23 cellular contexts compared by ENCODE assay signal in the genomic region with DNA sequence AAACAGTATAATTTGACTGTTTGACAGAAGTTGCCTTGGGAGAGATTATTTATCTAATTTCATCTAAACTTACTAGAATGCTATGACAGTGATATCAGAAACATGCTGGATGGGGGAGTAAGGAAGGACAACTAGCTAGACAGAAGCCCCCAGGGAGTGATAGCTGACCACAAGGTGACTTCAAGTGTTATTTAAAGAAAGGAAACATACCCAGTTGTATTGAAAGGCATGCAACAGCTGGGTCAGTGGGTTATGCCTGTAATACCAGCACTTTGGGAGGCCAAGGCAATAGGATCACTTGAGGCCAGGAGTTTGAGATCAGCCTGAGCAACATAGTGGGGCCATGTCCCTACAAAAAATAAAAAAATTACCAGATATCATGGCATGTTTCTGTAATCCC.
"Had no signal": no experiment of that assay in that cellular context is flagged by ENCODE, and none has a peak within 500 bp of the region (broad histone marks: within the 10 kb centered on the region; RNA-seq: fewer than 3 reads in every experiment).

No MANE protein-coding gene starts in this region.

- FAIRE-seq: colon, pancreas had no signal

- H3K4me3 ChIP-seq: esophagus squamous epithelium, gastroesophageal sphincter, pancreas, prostate gland, right lobe of liver, skin epidermis, stomach, thoracic aorta, transverse colon had no signal

- H3K4me1 ChIP-seq: esophagus squamous epithelium, pancreas, prostate gland, right lobe of liver, stomach, transverse colon had no signal

- ATAC-seq: effector memory CD8-positive, alpha-beta T cell; gastroesophageal sphincter; left lobe of liver; pancreas; right lobe of liver had no signal

- H3K27ac ChIP-seq: epithelial cell of prostate, esophagus squamous epithelium, gastroesophageal sphincter, pancreas, prostate gland, right lobe of liver, skin epidermis, stomach, thoracic aorta, transverse colon had no signal

- H3K27me3 ChIP-seq: esophagus squamous epithelium, gastroesophageal sphincter, pancreas, right lobe of liver, stomach, transverse colon had no signal

- DNase-seq: effector memory CD8-positive, alpha-beta T cell; esophagus squamous epithelium; foreskin fibroblast; glutamatergic neuron; islet precursor cell; mammary epithelial cell; naive B cell; occipital lobe; pancreas; right lobe of liver; stimulated activated CD4-positive, alpha-beta T cell treated with anti-CD3 and anti-CD28 coated beads, Interleukin-2, amount 100 ng/mL, for 24 hours; stimulated activated CD4-positive, alpha-beta T cell treated with anti-CD3 and anti-CD28 coated beads, Interleukin-4, amount 100 ng/mL, for 4 hours; stimulated activated naive CD4-positive, alpha-beta T cell; stomach; substantia nigra; transverse colon had no signal

- H3K9me3 ChIP-seq: esophagus squamous epithelium, gastroesophageal sphincter, prostate gland, right lobe of liver, stomach, thoracic aorta, transverse colon had no signal

- H3K36me3 ChIP-seq: thoracic aorta had no signal
